Comparison of ENCODE assay signal across 23 cellular contexts in genomic region chr4:180169966-180170365, GRCh38.
"Had no signal": no experiment of that assay in that cellular context is flagged by ENCODE, and none has a peak within 500 bp of the region (broad histone marks: within the 10 kb centered on the region; RNA-seq: fewer than 3 reads in every experiment).

No MANE protein-coding gene starts in this region.

- DNase-seq: hypothalamus; immature natural killer cell; kidney; left colon; left lung; mesendoderm; naive B cell; natural killer cell; nephron progenitor cell; ovary; right lobe of liver; stimulated activated CD4-positive, alpha-beta T cell treated with anti-CD3 and anti-CD28 coated beads, Interleukin-1b, Interleukin-23, amount 100 ng/mL, for 48 hours; stimulated activated CD4-positive, alpha-beta T cell treated with anti-CD3 and anti-CD28 coated beads, Interleukin-2, amount 100 ng/mL, for 48 hours; stimulated activated naive B cell treated with anti-CD40 and anti-IgM and Interleukin-4, amounts not matched to agents 10 μg/mL and 1 μg/mL and 100 μg/mL, for 72 hours; stimulated activated naive CD8-positive, alpha-beta T cell treated with anti-CD3 and anti-CD28 coated beads, Interleukin-15, Interleukin-2, amounts not matched to agents 100 U/mL and 50 U/mL, for 24 hours; stomach; testis; thyroid gland; uterus had no signal

- H3K4me2 ChIP-seq: neural progenitor cell, smooth muscle cell had no signal

- H3K4me1 ChIP-seq: left lung, neural progenitor cell, right atrium auricular region, right lobe of liver, stomach, testis, thyroid gland, uterus had no signal

- H3K9me3 ChIP-seq: left lung, ovary, right atrium auricular region, right lobe of liver, stomach, testis, thyroid gland, uterus had no signal

- ATAC-seq: left colon; left lung; natural killer cell; right lobe of liver; stimulated activated naive B cell treated with anti-CD40 and anti-IgM and Interleukin-4, amounts not matched to agents 10 μg/mL and 1 μg/mL and 100 μg/mL, for 72 hours; stimulated activated naive CD8-positive, alpha-beta T cell treated with anti-CD3 and anti-CD28 coated beads, Interleukin-15, Interleukin-2, amounts not matched to agents 100 U/mL and 50 U/mL, for 24 hours had no signal

- H3K27me3 ChIP-seq: left lung, neural progenitor cell, ovary, right atrium auricular region, right lobe of liver, stomach, testis, thyroid gland, uterus had no signal

- H3K4me3 ChIP-seq: left lung, lung, neural progenitor cell, ovary, right atrium auricular region, right lobe of liver, smooth muscle cell, stomach, testis, thyroid gland, uterus had no signal

- H2AFZ ChIP-seq: neural progenitor cell had no signal

- H3K27ac ChIP-seq: left lung, neural progenitor cell, ovary, right atrium auricular region, right lobe of liver, stomach, testis, thyroid gland, uterus had no signal

- H3K9ac ChIP-seq: neural progenitor cell had no signal

- H3K36me3 ChIP-seq: left lung, neural progenitor cell, ovary, right atrium auricular region, right lobe of liver, stomach, thyroid gland, uterus had no signal
